In the genomic region with DNA sequence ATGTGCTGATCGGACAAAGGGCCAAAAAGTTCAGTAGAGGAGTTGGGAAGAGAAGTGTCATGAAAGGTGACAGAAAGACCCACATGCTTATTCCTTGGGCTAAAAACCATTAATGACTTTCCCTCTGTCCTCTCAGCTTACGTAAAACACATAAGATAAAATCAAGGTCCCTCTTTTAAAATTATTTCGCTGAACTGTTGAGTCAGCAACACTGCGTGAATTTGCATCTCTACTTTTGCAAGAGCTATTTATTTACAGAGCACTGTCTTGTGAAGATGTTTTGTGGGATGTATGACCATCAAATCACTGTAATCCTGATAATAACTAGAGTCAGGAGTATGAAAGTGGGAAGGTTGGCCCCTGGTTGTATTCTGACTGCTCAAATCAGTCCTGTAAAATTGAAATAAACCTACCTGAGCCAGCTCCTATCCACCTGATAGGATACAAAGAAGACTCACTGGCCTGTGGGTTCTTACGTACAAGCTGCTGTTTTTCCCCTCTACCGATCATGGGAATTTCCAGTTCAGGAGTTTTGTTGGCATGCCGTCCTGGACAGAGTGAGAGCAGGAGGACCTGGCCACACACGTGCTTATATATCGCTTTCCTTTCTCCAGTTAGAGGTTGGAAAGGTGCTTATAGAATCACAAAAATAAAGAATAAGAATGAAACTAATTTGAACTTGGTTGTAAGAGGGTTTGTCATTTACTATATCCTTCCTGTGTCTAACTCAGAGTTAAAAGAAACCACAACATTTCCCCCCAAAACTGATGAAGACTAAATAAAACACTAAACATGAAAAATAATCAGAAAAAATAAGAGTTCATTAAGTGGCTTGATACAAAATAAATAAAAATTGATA, we compare ENCODE assay signal across 21 cellular contexts. TPM values are rescaled to one million over a fixed set of nuclear protein-coding genes. Genes with fewer than 3 reads are reported as not detected.
DNase-seq lines count a peak whose midpoint lies in the region; ATAC-seq and TF ChIP-seq lines count a peak whose summit lies in the region.
"Had no signal": no experiment of that assay in that cellular context is flagged by ENCODE, and none has a peak within 500 bp of the region (broad histone marks: within the 10 kb centered on the region; RNA-seq: fewer than 3 reads in every experiment).

No MANE protein-coding gene starts in this region.

- H3K36me3 ChIP-seq in kidney epithelial cell (ENCODE audit: control insufficient read depth, insufficient read depth, low read length) = no peaks in the 10 kb centered on the region
- no peaks in the 10 kb centered on the region for H3K36me3 ChIP-seq in HAP-1 (replicated peaks)
- H3K36me3 ChIP-seq in vagina = no peaks in the 10 kb centered on the region
- H3K36me3 ChIP-seq: pancreas had no signal

- no peak for TF ChIP-seq CTCF in CD4-positive, alpha-beta T cell (IDR thresholded peaks at IDR 0.05)
- TF ChIP-seq CTCF in activated CD8-positive, alpha-beta T cell treated with anti-CD3 and anti-CD28 coated beads for 36 hours (IDR thresholded peaks at IDR 0.05) = no peak
- no peak for TF ChIP-seq CTCF in kidney epithelial cell (IDR thresholded peaks at IDR 0.05; ENCODE audit: insufficient read depth, low read length, poor library complexity, severe bottlenecking)
- TF ChIP-seq CTCF in vagina (IDR thresholded peaks at IDR 0.05) = no peak

- POLR2A ChIA-PET in CD4-positive, alpha-beta T cell (lab: Charles Lee) = interaction anchor here (1.1 kb wide), 1 partner anchor 384 kb away, joined by 3 read pairs; the partner anchor contains the start of gene DYRK2
- POLR2A ChIA-PET in activated CD8-positive, alpha-beta T cell treated with anti-CD3 and anti-CD28 coated beads for 36 hours (lab: Charles Lee) = interaction anchor here (1.3 kb wide), 1 partner anchor 20 kb away, joined by 5 read pairs; no protein-coding TSS in a partner anchor

- H3K4me3 ChIP-seq in kidney epithelial cell (ENCODE audit: low read depth, low read length) (no peak overlapping the region), HAP-1 (no peak overlapping the region), vagina (no peak overlapping the region)
- H3K4me3 ChIP-seq: pancreas, SK-N-MC, smooth muscle cell had no signal

- H3K4me1 Mint-ChIP-seq in CD4-positive, alpha-beta T cell (ENCODE audit: low read depth) = peaks cover 15% of the 10 kb centered on the region
- peaks cover 46% of the 10 kb centered on the region for H3K4me1 Mint-ChIP-seq in activated CD8-positive, alpha-beta T cell treated with anti-CD3 and anti-CD28 coated beads for 36 hours (ENCODE audit: low read depth)

- H3K27me3 Mint-ChIP-seq in CD4-positive, alpha-beta T cell = no peaks in the 10 kb centered on the region
- H3K27me3 Mint-ChIP-seq in activated CD8-positive, alpha-beta T cell treated with anti-CD3 and anti-CD28 coated beads for 36 hours = no peaks in the 10 kb centered on the region
- H3K27me3 Mint-ChIP-seq: type B pancreatic cell had no signal

- in situ Hi-C loops in ACHN (cut with HindIII; ENCODE audit: low pct_ligation_motif_present, low pct_unique_long_range_greater_than_20kb, low sequenced_read_pairs) (no loop called here), HAP-1 (cut with MboI; ENCODE audit: low sequenced_read_pairs) (loop anchor here (25.0 kb wide), 2 partner anchors 280 to 655 kb away; partner anchors contain the start of gene NUP107)

- no peak for TF ChIP-seq POLR2A in vagina (IDR thresholded peaks at IDR 0.05)

- H3K27ac Mint-ChIP-seq in CD4-positive, alpha-beta T cell = no peak overlapping the region
- H3K27ac Mint-ChIP-seq in activated CD8-positive, alpha-beta T cell treated with anti-CD3 and anti-CD28 coated beads for 36 hours = peak overlapping the region; percentile 76
- H3K27ac Mint-ChIP-seq: type B pancreatic cell had no signal

- CTCF ChIA-PET in CD4-positive, alpha-beta T cell (lab: Charles Lee) = no interaction called here
- CTCF ChIA-PET in activated CD8-positive, alpha-beta T cell treated with anti-CD3 and anti-CD28 coated beads for 36 hours (lab: Charles Lee) = interaction anchor here (0.8 to 1.2 kb wide), 6 partner anchors 9 to 192 kb away, joined by 3 to 5 read pairs (median 3); no protein-coding TSS in a partner anchor

- DNase-seq in ACHN = peak; percentile 16
- no peak for DNase-seq in CD4-positive, alpha-beta T cell
- DNase-seq in activated CD8-positive, alpha-beta T cell treated with anti-CD3 and anti-CD28 coated beads for 36 hours = no peak
- DNase-seq in kidney epithelial cell (ENCODE audit: low read depth) = peak; percentile 42
- no peak for DNase-seq in NCI-H524 treated with DMSO at 0.1 percent for 48 hours (lab: John Stamatoyannopoulos, UW)
- DNase-seq in HAP-1 (ENCODE audit: low spot score in 2 of 2) = no peak
- no peak for DNase-seq in vagina (ENCODE audit: extremely low spot score in 2 of 2)
- DNase-seq: central memory CD4-positive, alpha-beta T cell; DMS79 treated with DMSO at 0.1 percent for 48 hours; effector memory CD4-positive, alpha-beta T cell; hippocampal formation; KG1; NCI-H1092 treated with DMSO at 0.1 percent for 48 hours; NCI-H774; pancreas had no signal

- peaks cover 5% of the 10 kb centered on the region for H3K9me3 Mint-ChIP-seq in CD4-positive, alpha-beta T cell
- peaks cover 7% of the 10 kb centered on the region for H3K9me3 Mint-ChIP-seq in activated CD8-positive, alpha-beta T cell treated with anti-CD3 and anti-CD28 coated beads for 36 hours
- H3K9me3 Mint-ChIP-seq: type B pancreatic cell had no signal

- no peak overlapping the region for H3K27ac ChIP-seq in CD4-positive, alpha-beta T cell (ENCODE audit: low read depth, low read length)
- no peak overlapping the region for H3K27ac ChIP-seq in vagina
- H3K27ac ChIP-seq: pancreas, SK-N-MC had no signal

- H3K9me3 ChIP-seq in CD4-positive, alpha-beta T cell (ENCODE audit: control insufficient read depth, low read length) = no peaks in the 10 kb centered on the region
- H3K9me3 ChIP-seq in HAP-1 = no peaks in the 10 kb centered on the region
- H3K9me3 ChIP-seq in vagina = no peaks in the 10 kb centered on the region
- H3K9me3 ChIP-seq: pancreas had no signal

- H3K27me3 ChIP-seq in CD4-positive, alpha-beta T cell (ENCODE audit: control insufficient read depth, insufficient read depth, low read length) = no peaks in the 10 kb centered on the region
- H3K27me3 ChIP-seq in kidney epithelial cell (ENCODE audit: control insufficient read depth, insufficient read depth, low read length) = no peaks in the 10 kb centered on the region
- H3K27me3 ChIP-seq in HAP-1 (ENCODE audit: low read depth) = no peaks in the 10 kb centered on the region
- H3K27me3 ChIP-seq in vagina = no peaks in the 10 kb centered on the region
- H3K27me3 ChIP-seq: pancreas had no signal

- intact Hi-C loops in CD4-positive, alpha-beta T cell (cut with DNase I, micrococcal nuclease) = no loop called here
- intact Hi-C loops in activated CD8-positive, alpha-beta T cell treated with anti-CD3 and anti-CD28 coated beads for 36 hours (cut with micrococcal nuclease) = no loop called here
- intact Hi-C loops in vagina (cut with DNase I) = no loop called here

- no peaks in the 10 kb centered on the region for H3K4me1 ChIP-seq in HAP-1
- H3K4me1 ChIP-seq in vagina = no peaks in the 10 kb centered on the region
- H3K4me1 ChIP-seq: pancreas had no signal

- H3K4me3 Mint-ChIP-seq in CD4-positive, alpha-beta T cell = peak overlapping the region; percentile 11
- H3K4me3 Mint-ChIP-seq in activated CD8-positive, alpha-beta T cell treated with anti-CD3 and anti-CD28 coated beads for 36 hours = peak overlapping the region; percentile 57
- H3K4me3 Mint-ChIP-seq: type B pancreatic cell had no signal

- H3K36me3 Mint-ChIP-seq in CD4-positive, alpha-beta T cell (ENCODE audit: low read depth) = no peaks in the 10 kb centered on the region
- H3K36me3 Mint-ChIP-seq in activated CD8-positive, alpha-beta T cell treated with anti-CD3 and anti-CD28 coated beads for 36 hours (ENCODE audit: low read depth) = peaks cover 8% of the 10 kb centered on the region
- H3K36me3 Mint-ChIP-seq: type B pancreatic cell had no signal

- ATAC-seq in CD4-positive, alpha-beta T cell (ENCODE audit: poor library complexity) = no peak
- ATAC-seq in activated CD8-positive, alpha-beta T cell treated with anti-CD3 and anti-CD28 coated beads for 36 hours = peak; percentile 63
- no peak for ATAC-seq in GM19035 (IDR thresholded peaks at IDR 0.05; ENCODE audit: unreplicated experiment)
- ATAC-seq: left lobe of liver, Panc1, pancreas had no signal

RNA-seq across cellular contexts. Expression of gene IFNG-AS1, which starts 42.9 kb away (rescaled TPM):
- total RNA-seq in CD4-positive, alpha-beta T cell = 1 to 10 TPM in 1 of 2 experiments, under 1 TPM in 1; 0.55 to 1.1 TPM
- under 1 TPM in 1 of 2 experiments, not detected in 1; 0.25 TPM for total RNA-seq in activated CD8-positive, alpha-beta T cell treated with anti-CD3 and anti-CD28 coated beads for 36 hours
- total RNA-seq in kidney epithelial cell = not detected in 2 replicates
- total RNA-seq in vagina = not detected
- total RNA-seq: left lobe of liver had no signal

Comparison
In these comparisons a context has a peak if more than half of its experiments do, and no peak if none do; other contexts are left out.
1. DNase-seq: peak in ACHN (single experiment) and kidney epithelial cell (single experiment); none in CD4-positive, alpha-beta T cell (0 of 10), activated CD8-positive, alpha-beta T cell treated with anti-CD3 and anti-CD28 coated beads for 36 hours (single experiment), NCI-H524 treated with DMSO at 0.1 percent for 48 hours (single experiment), HAP-1 (0 of 2) and vagina (0 of 2).